In the genomic region with DNA sequence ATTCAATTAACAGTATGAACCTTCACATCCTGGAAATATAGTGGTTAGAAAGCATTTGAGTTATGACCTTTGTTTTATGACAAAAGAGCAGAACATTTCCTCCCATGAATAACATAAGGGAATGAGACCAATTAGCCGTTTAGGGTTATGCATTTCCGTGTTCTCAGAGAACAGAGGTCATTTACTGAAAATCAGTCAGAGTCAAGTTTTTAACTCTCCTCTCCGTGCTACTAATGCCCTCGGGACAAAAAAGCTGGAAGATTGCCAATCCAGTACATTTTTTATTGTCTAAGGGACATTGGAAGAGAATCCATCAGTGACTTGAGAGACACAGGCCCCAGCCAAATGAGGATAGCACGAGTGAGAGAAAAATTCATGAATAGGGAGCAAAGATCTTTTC, we compare ENCODE assay signal across 12 cellular contexts.
A peak's percentile ranks its signal among the peaks of the same experiment; 100 is the strongest.
DNase-seq lines count a peak whose midpoint lies in the region; ATAC-seq, FAIRE-seq and TF ChIP-seq lines count a peak whose summit lies in the region.
"Had no signal": no experiment of that assay in that cellular context is flagged by ENCODE, and none has a peak within 500 bp of the region (broad histone marks: within the 10 kb centered on the region; RNA-seq: fewer than 3 reads in every experiment).

No MANE protein-coding gene starts in this region.

- WGBS in right cardiac atrium: 30% methylated on average over 5 of the region's 5 CpGs

- H3K4me1 Mint-ChIP-seq in astrocyte (ENCODE audit: low read depth, unreplicated experiment): peaks cover 5% of the 10 kb centered on the region
- H3K4me1 Mint-ChIP-seq: B cell had no signal

- no peaks in the 10 kb centered on the region for H3K36me3 ChIP-seq in HAP-1 (replicated peaks)
- no peaks in the 10 kb centered on the region for H3K36me3 ChIP-seq in astrocyte (ENCODE audit: insufficient read depth, low read length)

- no peaks in the 10 kb centered on the region for H3K36me3 Mint-ChIP-seq in astrocyte (ENCODE audit: low read depth, unreplicated experiment)

- no peaks in the 10 kb centered on the region for H3K9me3 ChIP-seq in HAP-1
- H3K9me3 ChIP-seq in astrocyte (ENCODE audit: insufficient read depth, low read depth, low read length): peaks cover 3% of the 10 kb centered on the region
- H3K9me3 ChIP-seq in right cardiac atrium (ENCODE audit: control insufficient read depth, low read length): no peaks in the 10 kb centered on the region

- peak; percentile 65 to 66 for ATAC-seq in right cardiac atrium
- ATAC-seq in HG02981 (IDR thresholded peaks at IDR 0.05; ENCODE audit: unreplicated experiment): no peak
- ATAC-seq in GM18870 (IDR thresholded peaks at IDR 0.05; ENCODE audit: unreplicated experiment): no peak

- H3K27me3 ChIP-seq in HAP-1 (ENCODE audit: low read depth): no peaks in the 10 kb centered on the region
- no peaks in the 10 kb centered on the region for H3K27me3 ChIP-seq in astrocyte (ENCODE audit: insufficient read depth, low read length)
- no peaks in the 10 kb centered on the region for H3K27me3 ChIP-seq in right cardiac atrium (ENCODE audit: control insufficient read depth, insufficient read depth)

- in situ Hi-C loops in HAP-1 (cut with MboI; ENCODE audit: low sequenced_read_pairs): no loop called here

- no peak for FAIRE-seq in astrocyte (lab: Jason Lieb, UNC)

- H3K4me2 ChIP-seq in astrocyte (ENCODE audit: low read length): peak overlapping the region; percentile 40

- no peak overlapping the region for H2AFZ ChIP-seq in astrocyte (ENCODE audit: low read depth, low read length)

- no peak overlapping the region for H3K27ac Mint-ChIP-seq in astrocyte (ENCODE audit: unreplicated experiment)
- H3K27ac Mint-ChIP-seq: B cell had no signal

- no peaks in the 10 kb centered on the region for H4K20me1 ChIP-seq in astrocyte (ENCODE audit: insufficient read depth, low read length)

- intact Hi-C loops in right cardiac atrium (cut with DNase I): no loop called here

- H3K27ac ChIP-seq in astrocyte (ENCODE audit: low read depth, low read length): no peak overlapping the region
- H3K27ac ChIP-seq in right cardiac atrium (ENCODE audit: low read length): no peak overlapping the region

- peak; percentile 19 for DNase-seq in A172 (ENCODE audit: low spot score)
- DNase-seq in HAP-1 (ENCODE audit: low spot score in 2 of 2): peak; percentile 75 to 78
- peak; percentile 64 for DNase-seq in astrocyte (ENCODE audit: low read depth)
- no peak for DNase-seq in right cardiac atrium
- DNase-seq in ecto neural progenitor cell (ENCODE audit: low spot score): no peak
- no peak for DNase-seq in NOMO-1 (lab: John Stamatoyannopoulos, UW; ENCODE audit: unreplicated experiment in 2 of 2)
- DNase-seq: activated CD4-positive, CD25-positive, alpha-beta regulatory T cell treated with anti-CD3 and anti-CD28 coated beads, Interleukin-2, amount 50 U/mL, for 72 hours; activated gamma-delta T cell treated with Interleukin-2 at 50 U/mL for 16 hours; posterior cingulate gyrus had no signal

- H3K4me1 ChIP-seq in HAP-1 (no peaks in the 10 kb centered on the region), astrocyte (ENCODE audit: insufficient read depth, low read length) (peaks cover 6% of the 10 kb centered on the region), right cardiac atrium (ENCODE audit: control insufficient read depth, insufficient read depth, low read length) (no peaks in the 10 kb centered on the region)

- H3K9ac ChIP-seq in astrocyte (ENCODE audit: low read length): no peak overlapping the region

- H3K4me3 ChIP-seq in HAP-1: no peak overlapping the region
- no peak overlapping the region for H3K4me3 ChIP-seq in astrocyte (ENCODE audit: insufficient read depth, low read depth, low read length)
- H3K4me3 ChIP-seq in right cardiac atrium (ENCODE audit: low read length): no peak overlapping the region

- peaks cover 11% of the 10 kb centered on the region for H3K9me3 Mint-ChIP-seq in astrocyte (ENCODE audit: unreplicated experiment)

- H3K79me2 ChIP-seq in astrocyte (ENCODE audit: insufficient read depth, low read length): no peaks in the 10 kb centered on the region

- H3K4me3 Mint-ChIP-seq in astrocyte (ENCODE audit: unreplicated experiment): no peak overlapping the region
- H3K4me3 Mint-ChIP-seq: B cell had no signal

- no peaks in the 10 kb centered on the region for H3K27me3 Mint-ChIP-seq in astrocyte (ENCODE audit: low read depth, unreplicated experiment)
- H3K27me3 Mint-ChIP-seq: B cell had no signal

- TF ChIP-seq CTCF in astrocyte (IDR thresholded peaks at IDR 0.05; ENCODE audit: insufficient read depth, low read depth, low read length): no peak

Comparison
In these comparisons a context has a peak if more than half of its experiments do, and no peak if none do; other contexts are left out.
1. DNase-seq: peak in A172 (single experiment), HAP-1 (2 of 2) and astrocyte (single experiment); none in right cardiac atrium (0 of 3), ecto neural progenitor cell (single experiment) and NOMO-1 (0 of 2).
2. ATAC-seq: peak in right cardiac atrium (2 of 2); none in HG02981 (single experiment) and GM18870 (single experiment).